26 cellular contexts compared by ENCODE assay signal in the genomic region with DNA sequence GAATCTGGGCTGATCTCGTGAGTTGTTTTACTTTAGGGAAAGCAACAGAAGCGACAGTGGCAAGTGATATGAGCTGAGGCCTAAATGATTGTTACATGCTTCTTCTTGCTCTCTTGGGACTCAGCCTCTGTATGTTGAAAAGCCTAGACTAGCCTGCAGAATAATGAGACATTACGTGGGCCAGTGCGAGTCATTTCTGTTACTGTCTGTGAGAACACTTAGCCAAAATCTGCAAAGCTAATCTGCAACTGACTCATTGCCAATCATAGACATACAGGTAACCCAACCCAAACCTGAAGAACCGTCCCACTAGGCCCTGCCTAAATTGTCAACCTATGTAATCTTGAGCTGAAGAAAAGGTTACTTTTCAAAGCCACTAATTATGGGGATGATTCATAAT.
DNase-seq lines count a peak whose midpoint lies in the region; ATAC-seq, FAIRE-seq and TF ChIP-seq lines count a peak whose summit lies in the region.
"Had no signal": no experiment of that assay in that cellular context is flagged by ENCODE, and none has a peak within 500 bp of the region (broad histone marks: within the 10 kb centered on the region; RNA-seq: fewer than 3 reads in every experiment).

No MANE protein-coding gene starts in this region.

- BruUV-seq in GM12878 (replicated peaks; lab: Mats Ljungman, UMichigan): no TSS peak

- no peaks in the 10 kb centered on the region for H3K27me3 ChIP-seq in GM12878 (replicated peaks in 1 of 2; ENCODE audit: control insufficient read depth in 2 of 2, insufficient read depth in 2 of 2, low read length in 1 of 2)

- TF ChIP-seq CTCF in GM12878 (IDR thresholded peaks at IDR 0.05 in 2 of 3, conservative IDR thresholded peaks at IDR 0.05 in 1 of 3; ENCODE audit: control insufficient read depth in 2 of 3, extremely low read depth in 1 of 3, insufficient read depth in 1 of 3, low read depth in 3 of 3, low read length in 3 of 3): no peak

- peaks cover 15% of the 10 kb centered on the region for H3K4me1 ChIP-seq in GM12878 (ENCODE audit: control insufficient read depth, insufficient read depth, low read length)
- H3K4me1 ChIP-seq: A549 had no signal

- no peaks in the 10 kb centered on the region for H3K79me2 ChIP-seq in GM12878 (ENCODE audit: control insufficient read depth, insufficient read depth, low read length)

- H3K9ac ChIP-seq in GM12878 (ENCODE audit: control insufficient read depth, insufficient read depth, low read length): no peak overlapping the region
- H3K9ac ChIP-seq: BLaER1 treated with 17β-estradiol and CSF1 and Interleukin-3, amounts not matched to agents 10 nM and 100 nM had no signal

- H3K4me3 ChIP-seq in GM12878: no peak overlapping the region
- H3K4me3 ChIP-seq: A549; BLaER1 treated with 17β-estradiol and CSF1 and Interleukin-3, amounts not matched to agents 10 nM and 100 nM; K562 had no signal

- no peak overlapping the region for H2AFZ ChIP-seq in GM12878 (ENCODE audit: control insufficient read depth, low read depth, low read length)

- H3K36me3 ChIP-seq in GM12878 (ENCODE audit: control insufficient read depth in 2 of 2, insufficient read depth in 2 of 2, low read length in 1 of 2): no peaks in the 10 kb centered on the region; a peak in 1 of 4 replicates
- H3K36me3 ChIP-seq: BLaER1 treated with 17β-estradiol and CSF1 and Interleukin-3, amounts not matched to agents 10 nM and 100 nM had no signal

- no peak for TF ChIP-seq RAD21 in GM12878 (IDR thresholded peaks at IDR 0.05; ENCODE audit: insufficient read depth, low read depth, low read length)

- H3K27ac ChIP-seq in GM12878 (ENCODE audit: control insufficient read depth, insufficient read depth): no peak overlapping the region
- H3K27ac ChIP-seq: A549; BLaER1 treated with 17β-estradiol and CSF1 and Interleukin-3, amounts not matched to agents 10 nM and 100 nM had no signal

- in situ Hi-C loops in GM12878 (cut with MboI): no loop called here

- ATAC-seq in GM18868 (IDR thresholded peaks at IDR 0.05; ENCODE audit: unreplicated experiment) (peak; percentile 57), HG03442 (IDR thresholded peaks at IDR 0.05; ENCODE audit: unreplicated experiment) (peak; percentile 43), GM12878 (peak; percentile 19), esophagus mucosa (peak; percentile 95)
- ATAC-seq: A549, HCT116, K562 had no signal

- H4K20me1 ChIP-seq in GM12878 (ENCODE audit: control insufficient read depth, insufficient read depth): no peaks in the 10 kb centered on the region
- H4K20me1 ChIP-seq: BLaER1 treated with 17β-estradiol and CSF1 and Interleukin-3, amounts not matched to agents 10 nM and 100 nM had no signal

- SMC1A ChIA-PET in GM12878 (lab: Charles Lee; ENCODE audit: uncharacterized antibody, unreplicated experiment): interaction anchor here (0.6 to 12.1 kb wide), 11 partner anchors 9 to 176 kb away, joined by 3 to 217 read pairs (median 4); no protein-coding TSS in a partner anchor

- FAIRE-seq in GM12878 (lab: Jason Lieb, UNC): no peak
- FAIRE-seq: A549, D721Med, HTR-8/SVneo, K562 had no signal

- no peak for TF ChIP-seq EP300 in GM12878 (IDR thresholded peaks at IDR 0.05; ENCODE audit: borderline replicate concordance in 1 of 2, control insufficient read depth in 1 of 2, low read depth in 2 of 2, low read length in 2 of 2)

- RAD21 ChIA-PET in GM12878 (lab: Charles Lee; ENCODE audit: unreplicated experiment): interaction anchor here (0.7 to 2.3 kb wide), 7 partner anchors 9 to 149 kb away, joined by 3 to 13 read pairs (median 3); no protein-coding TSS in a partner anchor

- TF ChIP-seq POLR2A in GM12878 (IDR thresholded peaks at IDR 0.05; ENCODE audit: low read depth, low read length): no peak

- DNase-seq in GM12878 (ENCODE audit: low read depth, low spot score) (no peak), NCI-H187 treated with DMSO at 0.1 percent for 48 hours (lab: John Stamatoyannopoulos, UW) (no peak), NCI-H1417 treated with DMSO at 0.1 percent for 48 hours (lab: John Stamatoyannopoulos, UW) (no peak), HT-29 (ENCODE audit: low spot score) (no peak)
- no peak for DNase-seq in activated naive CD4-positive, alpha-beta T cell (lab: John Stamatoyannopoulos, UW)
- DNase-seq: AML-193; CD4-positive, alpha-beta T cell; Kasumi-1; NCI-H1105; NCI-H146; NCI-H2029 treated with DMSO at 0.1 percent for 48 hours; NCI-H446 treated with DMSO at 0.1 percent for 48 hours; NCI-H526; NCI-H82; RPMI8226; SHP77; T-helper 1 cell had no signal

- no peak overlapping the region for H3K4me2 ChIP-seq in GM12878 (ENCODE audit: control insufficient read depth, insufficient read depth)
- H3K4me2 ChIP-seq: A549 had no signal

- POLR2A ChIA-PET in GM12878 (lab: Charles Lee): interaction anchor here (0.5 to 1.9 kb wide), 3 partner anchors 8 to 1197 kb away, joined by 3 to 8 read pairs (median 3); no protein-coding TSS in a partner anchor

- intact Hi-C loops in GM12878 (cut with micrococcal nuclease; ENCODE audit: unreplicated experiment): loop anchor here (10.0 kb wide), 1 partner anchor 173 kb away; no protein-coding TSS in a partner anchor

- CTCF ChIA-PET in GM12878 (lab: Yijun Ruan, JAX): interaction anchor here (0.9 to 1.7 kb wide), 2 partner anchors 9 to 11 kb away, joined by 3 to 10 read pairs; no protein-coding TSS in a partner anchor

- 47% methylated on average over 5 of the region's 5 CpGs for WGBS in GM12878 (ENCODE audit: insufficient coverage, insufficient replicate concordance, low lambda C conversion rate, missing lambda C conversion rate)

- H3K9me3 ChIP-seq in GM12878 (replicated peaks; ENCODE audit: control insufficient read depth, insufficient read depth, low read length): no peaks in the 10 kb centered on the region; the same call in 1 of the 3 replicates
- H3K9me3 ChIP-seq: A549 had no signal

TF ChIP-seq in GM12878, 131 proteins besides CTCF, POLR2A, EP300 and RAD21:
- TF ChIP-seq MEF2B (IDR thresholded peaks at IDR 0.05; ENCODE audit: partially characterized antibody, poor library complexity, severe bottlenecking) (peak; percentile 52), RFX5 (IDR thresholded peaks at IDR 0.05; ENCODE audit: low read depth, low read length) (no peak), FOXK2 (IDR thresholded peaks at IDR 0.05) (no peak), SIX5 (IDR thresholded peaks at IDR 0.05; ENCODE audit: low read depth, low read length, severe bottlenecking) (no peak), STAT3 (IDR thresholded peaks at IDR 0.05; ENCODE audit: low read depth, low read length) (no peak)
- TF ChIP-seq, protein P1, sequence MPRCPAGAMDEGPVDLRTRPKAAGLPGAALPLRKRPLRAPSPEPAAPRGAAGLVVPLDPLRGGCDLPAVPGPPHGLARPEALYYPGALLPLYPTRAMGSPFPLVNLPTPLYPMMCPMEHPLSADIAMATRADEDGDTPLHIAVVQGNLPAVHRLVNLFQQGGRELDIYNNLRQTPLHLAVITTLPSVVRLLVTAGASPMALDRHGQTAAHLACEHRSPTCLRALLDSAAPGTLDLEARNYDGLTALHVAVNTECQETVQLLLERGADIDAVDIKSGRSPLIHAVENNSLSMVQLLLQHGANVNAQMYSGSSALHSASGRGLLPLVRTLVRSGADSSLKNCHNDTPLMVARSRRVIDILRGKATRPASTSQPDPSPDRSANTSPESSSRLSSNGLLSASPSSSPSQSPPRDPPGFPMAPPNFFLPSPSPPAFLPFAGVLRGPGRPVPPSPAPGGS (IDR thresholded peaks at IDR 0.05; ENCODE audit: borderline replicate concordance, insufficient read depth, low read depth, low read length, poor library complexity, severe bottlenecking): peak; percentile 47

Comparison
In these comparisons a context has a peak if more than half of its experiments do, and no peak if none do; other contexts are left out.
1. ATAC-seq: peak in every context shown above with its lines; median percentile 95 in esophagus mucosa; 57 in GM18868; 43 in HG03442; 19 in GM12878.